Comparison of ENCODE assay signal across 8 cellular contexts in genomic region chr13:46622918-46623256, GRCh38.
DNase-seq lines count a peak whose midpoint lies in the region; ATAC-seq, FAIRE-seq and TF ChIP-seq lines count a peak whose summit lies in the region.

No MANE protein-coding gene starts in this region.

- H3K4me1 ChIP-seq in PC-3 (ENCODE audit: insufficient read depth, low read length) (no peaks in the 10 kb centered on the region), gastrocnemius medialis (peaks cover 24% of the 10 kb centered on the region in 2 donors)

- in situ Hi-C loops in gastrocnemius medialis (cut with MboI; ENCODE audit: low sequenced_read_pairs in 4 of 4), result no loop called here

- H3K9me3 ChIP-seq in PC-3 (ENCODE audit: low read length) (no peaks in the 10 kb centered on the region), gastrocnemius medialis (no peaks in the 10 kb centered on the region)

- H3K9ac ChIP-seq in PC-3 (ENCODE audit: low read length), result no peak overlapping the region

- H3K36me3 ChIP-seq in PC-3 (ENCODE audit: low read depth, low read length) (no peaks in the 10 kb centered on the region), gastrocnemius medialis (no peaks in the 10 kb centered on the region)

- H3K27me3 ChIP-seq in PC-3 (ENCODE audit: low read length), result no peaks in the 10 kb centered on the region
- no peaks in the 10 kb centered on the region for H3K27me3 ChIP-seq in gastrocnemius medialis

- no peak overlapping the region for H3K27ac ChIP-seq in PC-3 (ENCODE audit: low read length)
- no peak overlapping the region for H3K27ac ChIP-seq in gastrocnemius medialis

- intact Hi-C loops in PC-3 (cut with micrococcal nuclease) (no loop called here), gastrocnemius medialis (cut with DNase I; ENCODE audit: low total_unique reads) (no loop called here)

- H3K4me2 ChIP-seq in PC-3 (ENCODE audit: low read length), result no peak overlapping the region

- peaks cover 66% of the 10 kb centered on the region for H3K79me2 ChIP-seq in PC-3 (ENCODE audit: low read length)

- H4K20me1 ChIP-seq in PC-3 (ENCODE audit: low read length), result no peaks in the 10 kb centered on the region

- ATAC-seq in PC-3 (peak; percentile 48), gastrocnemius medialis (peak; percentile 49 to 74), HG03175 (IDR thresholded peaks at IDR 0.05; ENCODE audit: unreplicated experiment) (no peak), GM18907 (IDR thresholded peaks at IDR 0.05; ENCODE audit: unreplicated experiment) (no peak)

- no peak overlapping the region for H3K4me3 ChIP-seq in PC-3 (ENCODE audit: low read length)
- peak overlapping the region in 1 of 2 donors; percentile 32 for H3K4me3 ChIP-seq in foreskin fibroblast (ENCODE audit: low read depth in 1 of 2, low read length in 2 of 2)
- no peak overlapping the region for H3K4me3 ChIP-seq in gastrocnemius medialis

- POLR2A ChIA-PET in PC-3 (lab: Charles Lee; ENCODE audit: unreplicated experiment), result interaction anchor here (0.5 kb wide), 1 partner anchor 44 kb away, joined by 3 read pairs; no protein-coding TSS in a partner anchor

- peak; percentile 82 for FAIRE-seq in GM19239 (lab: Jason Lieb, UNC)

- DNase-seq in GM19239 (ENCODE audit: insufficient read length, low spot score), result no peak
- DNase-seq in PC-3, result peak; percentile 25
- peak; percentile 87 to 95 for DNase-seq in foreskin fibroblast
- peak in 1 of 2 donors; percentile 14 for DNase-seq in gastrocnemius medialis
- DNase-seq in GDM1 (lab: John Stamatoyannopoulos, UW), result no peak
- DNase-seq in effector CD4-positive, alpha-beta T cell, result no peak

- no peaks in the 10 kb centered on the region for H3K9me2 ChIP-seq in PC-3 (replicated peaks; ENCODE audit: low read length)

- CTCF ChIA-PET in PC-3 (lab: Charles Lee), result no interaction called here

- no peaks in the 10 kb centered on the region for H3F3A ChIP-seq in PC-3 (ENCODE audit: low read length, unreplicated experiment)

- no peak for TF ChIP-seq POLR2A in gastrocnemius medialis (IDR thresholded peaks at IDR 0.05)

- H2AFZ ChIP-seq in PC-3 (ENCODE audit: low read length), result no peak overlapping the region

- TF ChIP-seq CTCF in PC-3 (conservative IDR thresholded peaks at IDR 0.05; ENCODE audit: low read depth, low read length) (no peak), foreskin fibroblast (IDR thresholded peaks at IDR 0.05; ENCODE audit: low read depth, low read length) (no peak), gastrocnemius medialis (IDR thresholded peaks at IDR 0.05 in 4 of 5, conservative IDR thresholded peaks at IDR 0.05 in 1 of 5) (no peak)

- BruUV-seq in PC-3 (replicated peaks; lab: Mats Ljungman, UMichigan), result no TSS peak

Comparison
In these comparisons a context has a peak if more than half of its experiments do, and no peak if none do; other contexts are left out.
1. DNase-seq: peak in PC-3 (single experiment) and foreskin fibroblast (2 of 2); none in GM19239 (single experiment), GDM1 (single experiment) and effector CD4-positive, alpha-beta T cell (single experiment).
2. ATAC-seq: peak in PC-3 (single experiment) and gastrocnemius medialis (2 of 2); none in HG03175 (single experiment) and GM18907 (single experiment).